ENCODE assay signal across 7 cellular contexts in genomic region chr16:28600965-28601364, GRCh38. TPM values are rescaled to one million over a fixed set of nuclear protein-coding genes. Genes with fewer than 3 reads are reported as not detected.
"Had no signal": no experiment of that assay in that cellular context is flagged by ENCODE, and none has a peak within 500 bp of the region (broad histone marks: within the 10 kb centered on the region; RNA-seq: fewer than 3 reads in every experiment).

No MANE protein-coding gene starts in this region.

RNA-seq across cellular contexts. Expression of gene SULT1A2, which starts 4.1 kb away (rescaled TPM):
- total RNA-seq: dermis microvascular lymphatic vessel endothelial cell, endothelial cell of umbilical vein, glomerular endothelial cell, lower leg skin had no signal

RNA-seq across cellular contexts. Expression of gene NPIPB8, which starts 36.9 kb away (rescaled TPM):
- total RNA-seq: endothelial cell of umbilical vein, epithelial cell of proximal tubule, left ventricle myocardium superior, lower leg skin, mucosa of gallbladder had no signal
